Comparison of ENCODE assay signal across 19 cellular contexts in genomic region chr10:80412521-80412920, GRCh38. TPM values are rescaled to one million over a fixed set of nuclear protein-coding genes. Genes with fewer than 3 reads are reported as not detected.
DNase-seq lines count a peak whose midpoint lies in the region; ATAC-seq and TF ChIP-seq lines count a peak whose summit lies in the region.
"Had no signal": no experiment of that assay in that cellular context is flagged by ENCODE, and none has a peak within 500 bp of the region (broad histone marks: within the 10 kb centered on the region; RNA-seq: fewer than 3 reads in every experiment).

No MANE protein-coding gene starts in this region.

- H3K36me3 Mint-ChIP-seq in progenitor cell of endocrine pancreas (ENCODE audit: insufficient read depth) = peaks cover 5% of the 10 kb centered on the region
- peaks cover 18% of the 10 kb centered on the region for H3K36me3 Mint-ChIP-seq in Calu3 (ENCODE audit: insufficient read depth, unreplicated experiment)
- H3K36me3 Mint-ChIP-seq: T-cell had no signal

- H3K27me3 Mint-ChIP-seq in progenitor cell of endocrine pancreas (no peaks in the 10 kb centered on the region), Calu3 (ENCODE audit: unreplicated experiment) (no peaks in the 10 kb centered on the region)

- no peaks in the 10 kb centered on the region for H3K27me3 ChIP-seq in dorsolateral prefrontal cortex
- H3K27me3 ChIP-seq in HAP-1 (ENCODE audit: low read depth) = no peaks in the 10 kb centered on the region
- H3K27me3 ChIP-seq: BE2C, pancreas had no signal

- H3K27ac ChIP-seq in dorsolateral prefrontal cortex = peak overlapping the region in 45 of 59 donors; percentile 1 to 99 (median 77)
- H3K27ac ChIP-seq: pancreas had no signal

- DNase-seq in Daoy (ENCODE audit: low read depth) (peak; percentile 24), NB4 (ENCODE audit: low read depth) (peak; percentile 24), dorsolateral prefrontal cortex (no peak), progenitor cell of endocrine pancreas (ENCODE audit: low spot score, unreplicated experiment) (no peak), Calu3 (no peak), HAP-1 (ENCODE audit: low spot score in 2 of 2) (no peak)
- no peak for DNase-seq in activated CD4-positive, alpha-beta T cell treated with anti-CD3 and anti-CD28 coated beads, Interleukin-2, amount 50 U/mL, for 1 hour
- DNase-seq: activated CD4-positive, alpha-beta T cell treated with anti-CD3 and anti-CD28 coated beads for 4 hours; BE2C; DMS79; effector CD8-positive, alpha-beta T cell; foreskin melanocyte; NCI-H1105 treated with DMSO at 0.1 percent for 48 hours; NCI-H446; pancreas; T-cell had no signal

- H3K4me3 ChIP-seq in NB4 (ENCODE audit: low read depth, low read length) = no peak overlapping the region
- peak overlapping the region in 16 of 59 donors; percentile 4 to 91 (median 31) for H3K4me3 ChIP-seq in dorsolateral prefrontal cortex
- H3K4me3 ChIP-seq in HAP-1 = no peak overlapping the region
- H3K4me3 ChIP-seq: pancreas, thoracic aorta had no signal

- no peaks in the 10 kb centered on the region for H3K36me3 ChIP-seq in HAP-1 (replicated peaks)
- H3K36me3 ChIP-seq: BE2C, pancreas, thoracic aorta had no signal

- H3K9me3 Mint-ChIP-seq in progenitor cell of endocrine pancreas (ENCODE audit: low read depth) = no peaks in the 10 kb centered on the region
- H3K9me3 Mint-ChIP-seq in Calu3 (ENCODE audit: low read depth, unreplicated experiment) = no peaks in the 10 kb centered on the region
- H3K9me3 Mint-ChIP-seq: T-cell had no signal

- in situ Hi-C loops in HAP-1 (cut with MboI; ENCODE audit: low sequenced_read_pairs) = no loop called here

- H3K4me3 Mint-ChIP-seq in progenitor cell of endocrine pancreas (ENCODE audit: low read depth) = no peak overlapping the region
- no peak overlapping the region for H3K4me3 Mint-ChIP-seq in Calu3 (ENCODE audit: low read depth, unreplicated experiment)
- H3K4me3 Mint-ChIP-seq: T-cell had no signal

- peak overlapping the region; percentile 69 for H3K27ac Mint-ChIP-seq in progenitor cell of endocrine pancreas
- H3K27ac Mint-ChIP-seq in Calu3 (ENCODE audit: unreplicated experiment) = no peak overlapping the region

- intact Hi-C loops in dorsolateral prefrontal cortex (cut with DNase I) = no loop called here
- intact Hi-C loops in Calu3 (cut with micrococcal nuclease; ENCODE audit: unreplicated experiment) = no loop called here

- no peaks in the 10 kb centered on the region for H3K9me3 ChIP-seq in HAP-1
- H3K9me3 ChIP-seq: BE2C, pancreas, thoracic aorta had no signal

- TF ChIP-seq POLR2A in NB4 (IDR thresholded peaks at IDR 0.05; ENCODE audit: extremely low read depth, insufficient read length) = no peak

- no peak for ATAC-seq in HG03469 (IDR thresholded peaks at IDR 0.05; ENCODE audit: unreplicated experiment)
- ATAC-seq: pancreas, T-cell had no signal

- TF ChIP-seq CTCF in NB4 (IDR thresholded peaks at IDR 0.05; ENCODE audit: low read depth, low read length) (no peak), dorsolateral prefrontal cortex (IDR thresholded peaks at IDR 0.05 in 54 of 56, conservative IDR thresholded peaks at IDR 0.05 in 2 of 56; ENCODE audit: low read depth in 1 of 56, partially characterized antibody in 56 of 56) (no peak), progenitor cell of endocrine pancreas (IDR thresholded peaks at IDR 0.05; ENCODE audit: unreplicated experiment) (no peak), Calu3 (IDR thresholded peaks at IDR 0.05; ENCODE audit: unreplicated experiment) (no peak)

- CTCF ChIA-PET in Calu3 (lab: Charles Lee) = interaction anchor here (1.2 kb wide), 1 partner anchor 93 kb away, joined by 3 read pairs; no protein-coding TSS in a partner anchor

- H3K4me1 Mint-ChIP-seq in progenitor cell of endocrine pancreas (ENCODE audit: low read depth) (peaks cover 77% of the 10 kb centered on the region), Calu3 (ENCODE audit: low read depth, unreplicated experiment) (peaks cover 60% of the 10 kb centered on the region)

- H3K4me1 ChIP-seq in HAP-1 = no peaks in the 10 kb centered on the region; the same call in 1 of the 2 replicates

- no TSS peak for BruUV-seq in Calu3 (replicated peaks; lab: Mats Ljungman, UMichigan)

RNA-seq across cellular contexts. Expression of gene PRXL2A, which starts 4.2 kb away (rescaled TPM):
- total RNA-seq in Daoy (2014; rRNA removed; shearing (Covaris generic)) = 22.6 and 27.0 TPM in 2 replicates
- 100 to 1,000 TPM in 119 of 120 experiments, 10 to 100 TPM in 1; 98.4 to 283 (median 185) TPM for total RNA-seq in dorsolateral prefrontal cortex
- total RNA-seq in progenitor cell of endocrine pancreas = 132 and 137 TPM in 2 replicates
- 61.4 and 67.2 TPM in 2 replicates for total RNA-seq in Calu3 (2022)

RNA-seq across cellular contexts. Expression of gene TSPAN14, which starts 41.6 kb away (rescaled TPM):
- total RNA-seq in Daoy (2014; rRNA removed; shearing (Covaris generic)) = 19.9 and 21.0 TPM in 2 replicates
- total RNA-seq in dorsolateral prefrontal cortex = 10 to 100 TPM; 40.9 to 83.1 (median 60.2) TPM
- 126 TPM in 2 replicates for total RNA-seq in progenitor cell of endocrine pancreas
- total RNA-seq in Calu3 (2022) = 98.6 and 116 TPM in 2 replicates

RNA-seq across cellular contexts. Expression of gene DYDC2, which starts 55.9 kb away (rescaled TPM):
- not detected in 2 replicates for total RNA-seq in Daoy (2014; rRNA removed; shearing (Covaris generic))
- total RNA-seq in dorsolateral prefrontal cortex (1 to 10 TPM in 63 of 120 experiments, under 1 TPM in 36, not detected in 21; 0.28 to 4.3 (median 1.3) TPM), progenitor cell of endocrine pancreas (1.4 and 1.8 TPM in 2 replicates), Calu3 (2022) (not detected in 2 replicates)
- total RNA-seq: T-cell, thoracic aorta had no signal

RNA-seq across cellular contexts. Expression of gene DYDC1, which starts 56.0 kb away (rescaled TPM):
- not detected in 2 replicates for total RNA-seq in Daoy (2014; rRNA removed; shearing (Covaris generic))
- 1 to 10 TPM in 1 of 120 experiments, not detected in 119; 1.0 TPM for total RNA-seq in dorsolateral prefrontal cortex
- total RNA-seq in progenitor cell of endocrine pancreas = not detected in 2 replicates
- total RNA-seq in Calu3 (2022) = not detected in 2 replicates
- total RNA-seq: H4, pancreas, T-cell, thoracic aorta had no signal

Comparison
In these comparisons a context has a peak if more than half of its experiments do, and no peak if none do; other contexts are left out.
1. DNase-seq: peak in Daoy (single experiment) and NB4 (single experiment); none in dorsolateral prefrontal cortex (0 of 10), progenitor cell of endocrine pancreas (single experiment), Calu3 (single experiment), HAP-1 (0 of 2) and activated CD4-positive, alpha-beta T cell treated with anti-CD3 and anti-CD28 coated beads, Interleukin-2, amount 50 U/mL, for 1 hour (single experiment).